In genomic region chr19:14440049-14440448, GRCh38 we compare ENCODE assay signal across 1 cellular context.
TF ChIP-seq lines count a peak whose summit lies in the region.

No MANE protein-coding gene starts in this region.

TF ChIP-seq in K562, 482 proteins besides CTCF, POLR2A, EP300 and RAD21 (continued from another document and continues in another):
- TF ChIP-seq, protein P1, sequence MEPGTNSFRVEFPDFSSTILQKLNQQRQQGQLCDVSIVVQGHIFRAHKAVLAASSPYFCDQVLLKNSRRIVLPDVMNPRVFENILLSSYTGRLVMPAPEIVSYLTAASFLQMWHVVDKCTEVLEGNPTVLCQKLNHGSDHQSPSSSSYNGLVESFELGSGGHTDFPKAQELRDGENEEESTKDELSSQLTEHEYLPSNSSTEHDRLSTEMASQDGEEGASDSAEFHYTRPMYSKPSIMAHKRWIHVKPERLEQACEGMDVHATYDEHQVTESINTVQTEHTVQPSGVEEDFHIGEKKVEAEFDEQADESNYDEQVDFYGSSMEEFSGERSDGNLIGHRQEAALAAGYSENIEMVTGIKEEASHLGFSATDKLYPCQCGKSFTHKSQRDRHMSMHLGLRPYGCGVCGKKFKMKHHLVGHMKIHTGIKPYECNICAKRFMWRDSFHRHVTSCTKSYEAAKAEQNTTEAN (CRISPR knock-in tag; IDR thresholded peaks at IDR 0.05) = 0 out of 2 replicates have a peak, but pooled peaks have one; percentile 42
- no peak for TF ChIP-seq DIDO1 (tag; IDR thresholded peaks at IDR 0.05; ENCODE audit: low read depth)
- no peak for TF ChIP-seq MGA (IDR thresholded peaks at IDR 0.05)
- 0 out of 2 replicates have a peak, but pooled peaks have one; percentile 42 for TF ChIP-seq EP400 (IDR thresholded peaks at IDR 0.05)
- TF ChIP-seq SREBF1 (IDR thresholded peaks at IDR 0.05; ENCODE audit: borderline replicate concordance, low read depth, low read length) = no peak
- TF ChIP-seq KLF6 (CRISPR knock-in tag; IDR thresholded peaks at IDR 0.05; ENCODE audit: borderline replicate concordance) = peak; percentile 50; the same call in 1 of the 2 replicates
- no peak for TF ChIP-seq NFATC3 (IDR thresholded peaks at IDR 0.05)
- TF ChIP-seq, protein P2, sequence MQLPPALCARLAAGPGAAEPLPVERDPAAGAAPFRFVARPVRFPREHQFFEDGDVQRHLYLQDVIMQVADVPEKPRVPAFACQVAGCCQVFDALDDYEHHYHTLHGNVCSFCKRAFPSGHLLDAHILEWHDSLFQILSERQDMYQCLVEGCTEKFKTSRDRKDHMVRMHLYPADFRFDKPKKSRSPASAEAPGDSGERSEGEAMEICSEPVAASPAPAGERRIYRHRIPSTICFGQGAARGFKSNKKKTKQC (CRISPR knock-in tag; IDR thresholded peaks at IDR 0.05) = peak; percentile 65; the same call in 1 of the 2 replicates
- no peak for TF ChIP-seq MAFK (IDR thresholded peaks at IDR 0.05; ENCODE audit: low read length)
- TF ChIP-seq LARP7 (IDR thresholded peaks at IDR 0.05) = no peak
- TF ChIP-seq RNF2 (IDR thresholded peaks at IDR 0.05) = peak; percentile 80
- TF ChIP-seq, protein P3, sequence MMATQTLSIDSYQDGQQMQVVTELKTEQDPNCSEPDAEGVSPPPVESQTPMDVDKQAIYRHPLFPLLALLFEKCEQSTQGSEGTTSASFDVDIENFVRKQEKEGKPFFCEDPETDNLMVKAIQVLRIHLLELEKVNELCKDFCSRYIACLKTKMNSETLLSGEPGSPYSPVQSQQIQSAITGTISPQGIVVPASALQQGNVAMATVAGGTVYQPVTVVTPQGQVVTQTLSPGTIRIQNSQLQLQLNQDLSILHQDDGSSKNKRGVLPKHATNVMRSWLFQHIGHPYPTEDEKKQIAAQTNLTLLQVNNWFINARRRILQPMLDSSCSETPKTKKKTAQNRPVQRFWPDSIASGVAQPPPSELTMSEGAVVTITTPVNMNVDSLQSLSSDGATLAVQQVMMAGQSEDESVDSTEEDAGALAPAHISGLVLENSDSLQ (IDR thresholded peaks at IDR 0.05) = peak; percentile 44
- no peak for TF ChIP-seq ZNF23 (CRISPR knock-in tag; IDR thresholded peaks at IDR 0.05)
- TF ChIP-seq, protein P4, sequence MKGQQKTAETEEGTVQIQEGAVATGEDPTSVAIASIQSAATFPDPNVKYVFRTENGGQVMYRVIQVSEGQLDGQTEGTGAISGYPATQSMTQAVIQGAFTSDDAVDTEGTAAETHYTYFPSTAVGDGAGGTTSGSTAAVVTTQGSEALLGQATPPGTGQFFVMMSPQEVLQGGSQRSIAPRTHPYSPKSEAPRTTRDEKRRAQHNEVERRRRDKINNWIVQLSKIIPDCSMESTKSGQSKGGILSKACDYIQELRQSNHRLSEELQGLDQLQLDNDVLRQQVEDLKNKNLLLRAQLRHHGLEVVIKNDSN (CRISPR knock-in tag; IDR thresholded peaks at IDR 0.05) = no peak
- no peak for TF ChIP-seq ZNF232 (CRISPR knock-in tag; IDR thresholded peaks at IDR 0.05)
- no peak for TF ChIP-seq ARID1B (IDR thresholded peaks at IDR 0.05)
- TF ChIP-seq NCOA4 (IDR thresholded peaks at IDR 0.05; ENCODE audit: partially characterized antibody) = no peak
- TF ChIP-seq, protein P5, sequence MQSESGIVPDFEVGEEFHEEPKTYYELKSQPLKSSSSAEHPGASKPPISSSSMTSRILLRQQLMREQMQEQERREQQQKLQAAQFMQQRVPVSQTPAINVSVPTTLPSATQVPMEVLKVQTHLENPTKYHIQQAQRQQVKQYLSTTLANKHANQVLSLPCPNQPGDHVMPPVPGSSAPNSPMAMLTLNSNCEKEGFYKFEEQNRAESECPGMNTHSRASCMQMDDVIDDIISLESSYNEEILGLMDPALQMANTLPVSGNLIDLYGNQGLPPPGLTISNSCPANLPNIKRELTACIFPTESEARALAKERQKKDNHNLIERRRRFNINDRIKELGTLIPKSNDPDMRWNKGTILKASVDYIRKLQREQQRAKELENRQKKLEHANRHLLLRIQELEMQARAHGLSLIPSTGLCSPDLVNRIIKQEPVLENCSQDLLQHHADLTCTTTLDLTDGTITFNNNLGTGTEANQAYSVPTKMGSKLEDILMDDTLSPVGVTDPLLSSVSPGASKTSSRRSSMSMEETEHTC (IDR thresholded peaks at IDR 0.05) = no peak
- no peak for TF ChIP-seq POLR3A (IDR thresholded peaks at IDR 0.05; ENCODE audit: borderline replicate concordance, extremely low read depth, insufficient read depth, insufficient read length)
- TF ChIP-seq SMAD3 (CRISPR knock-in tag; conservative IDR thresholded peaks at IDR 0.05) = peak; percentile 47; the same call in 1 of the 2 replicates
- TF ChIP-seq ZNF639 (CRISPR knock-in tag; conservative IDR thresholded peaks at IDR 0.05 in 1 of 2, IDR thresholded peaks at IDR 0.05 in 1 of 2) = peak in 1 of 2 experiments; percentile 81; a peak in 1 of 4 replicates
- no peak for TF ChIP-seq CHCHD3 (CRISPR knock-in tag; IDR thresholded peaks at IDR 0.05)
- TF ChIP-seq HMBOX1 (IDR thresholded peaks at IDR 0.05) = no peak
- TF ChIP-seq TEAD4 (IDR thresholded peaks at IDR 0.05; ENCODE audit: low read length) = 0 out of 2 replicates have a peak, but pooled peaks have one; percentile 9
- TF ChIP-seq TEAD4 (CRISPR knock-in tag; IDR thresholded peaks at IDR 0.05; ENCODE audit: borderline replicate concordance) = no peak
- no peak for TF ChIP-seq TGIF2 (CRISPR knock-in tag; IDR thresholded peaks at IDR 0.05)
- TF ChIP-seq RBFOX2 (IDR thresholded peaks at IDR 0.05; ENCODE audit: low read depth, low read length) = peak; percentile 55; the same call in 1 of the 2 replicates
- no peak for TF ChIP-seq FOXA1 (IDR thresholded peaks at IDR 0.05; ENCODE audit: borderline replicate concordance)
- TF ChIP-seq MYNN (IDR thresholded peaks at IDR 0.05) = peak; percentile 28; the same call in 1 of the 2 replicates
- TF ChIP-seq MYNN (CRISPR knock-in tag; IDR thresholded peaks at IDR 0.05) = no peak
- TF ChIP-seq HDAC6 (IDR thresholded peaks at IDR 0.05; ENCODE audit: low read depth, low read length) = no peak
- no peak for TF ChIP-seq ZNF561 (CRISPR knock-in tag; conservative IDR thresholded peaks at IDR 0.05)
- no peak for TF ChIP-seq PTTG1 (tag; IDR thresholded peaks at IDR 0.05; ENCODE audit: low read depth)
- TF ChIP-seq CTBP1 (IDR thresholded peaks at IDR 0.05; ENCODE audit: borderline replicate concordance) = peak; percentile 66; the same call in 1 of the 2 replicates
- TF ChIP-seq RBM15 (IDR thresholded peaks at IDR 0.05; ENCODE audit: insufficient read depth, low read length) = no peak
- no peak for TF ChIP-seq ZNF76 (CRISPR knock-in tag; IDR thresholded peaks at IDR 0.05; ENCODE audit: borderline replicate concordance)
- peak; percentile 68 for TF ChIP-seq POLR2G (IDR thresholded peaks at IDR 0.05; ENCODE audit: low read depth, low read length)
- TF ChIP-seq, protein P6, sequence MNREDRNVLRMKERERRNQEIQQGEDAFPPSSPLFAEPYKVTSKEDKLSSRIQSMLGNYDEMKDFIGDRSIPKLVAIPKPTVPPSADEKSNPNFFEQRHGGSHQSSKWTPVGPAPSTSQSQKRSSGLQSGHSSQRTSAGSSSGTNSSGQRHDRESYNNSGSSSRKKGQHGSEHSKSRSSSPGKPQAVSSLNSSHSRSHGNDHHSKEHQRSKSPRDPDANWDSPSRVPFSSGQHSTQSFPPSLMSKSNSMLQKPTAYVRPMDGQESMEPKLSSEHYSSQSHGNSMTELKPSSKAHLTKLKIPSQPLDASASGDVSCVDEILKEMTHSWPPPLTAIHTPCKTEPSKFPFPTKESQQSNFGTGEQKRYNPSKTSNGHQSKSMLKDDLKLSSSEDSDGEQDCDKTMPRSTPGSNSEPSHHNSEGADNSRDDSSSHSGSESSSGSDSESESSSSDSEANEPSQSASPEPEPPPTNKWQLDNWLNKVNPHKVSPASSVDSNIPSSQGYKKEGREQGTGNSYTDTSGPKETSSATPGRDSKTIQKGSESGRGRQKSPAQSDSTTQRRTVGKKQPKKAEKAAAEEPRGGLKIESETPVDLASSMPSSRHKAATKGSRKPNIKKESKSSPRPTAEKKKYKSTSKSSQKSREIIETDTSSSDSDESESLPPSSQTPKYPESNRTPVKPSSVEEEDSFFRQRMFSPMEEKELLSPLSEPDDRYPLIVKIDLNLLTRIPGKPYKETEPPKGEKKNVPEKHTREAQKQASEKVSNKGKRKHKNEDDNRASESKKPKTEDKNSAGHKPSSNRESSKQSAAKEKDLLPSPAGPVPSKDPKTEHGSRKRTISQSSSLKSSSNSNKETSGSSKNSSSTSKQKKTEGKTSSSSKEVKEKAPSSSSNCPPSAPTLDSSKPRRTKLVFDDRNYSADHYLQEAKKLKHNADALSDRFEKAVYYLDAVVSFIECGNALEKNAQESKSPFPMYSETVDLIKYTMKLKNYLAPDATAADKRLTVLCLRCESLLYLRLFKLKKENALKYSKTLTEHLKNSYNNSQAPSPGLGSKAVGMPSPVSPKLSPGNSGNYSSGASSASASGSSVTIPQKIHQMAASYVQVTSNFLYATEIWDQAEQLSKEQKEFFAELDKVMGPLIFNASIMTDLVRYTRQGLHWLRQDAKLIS (CRISPR knock-in tag; IDR thresholded peaks at IDR 0.05) = no peak
